Comparison of ENCODE assay signal across 8 cellular contexts in the genomic region with DNA sequence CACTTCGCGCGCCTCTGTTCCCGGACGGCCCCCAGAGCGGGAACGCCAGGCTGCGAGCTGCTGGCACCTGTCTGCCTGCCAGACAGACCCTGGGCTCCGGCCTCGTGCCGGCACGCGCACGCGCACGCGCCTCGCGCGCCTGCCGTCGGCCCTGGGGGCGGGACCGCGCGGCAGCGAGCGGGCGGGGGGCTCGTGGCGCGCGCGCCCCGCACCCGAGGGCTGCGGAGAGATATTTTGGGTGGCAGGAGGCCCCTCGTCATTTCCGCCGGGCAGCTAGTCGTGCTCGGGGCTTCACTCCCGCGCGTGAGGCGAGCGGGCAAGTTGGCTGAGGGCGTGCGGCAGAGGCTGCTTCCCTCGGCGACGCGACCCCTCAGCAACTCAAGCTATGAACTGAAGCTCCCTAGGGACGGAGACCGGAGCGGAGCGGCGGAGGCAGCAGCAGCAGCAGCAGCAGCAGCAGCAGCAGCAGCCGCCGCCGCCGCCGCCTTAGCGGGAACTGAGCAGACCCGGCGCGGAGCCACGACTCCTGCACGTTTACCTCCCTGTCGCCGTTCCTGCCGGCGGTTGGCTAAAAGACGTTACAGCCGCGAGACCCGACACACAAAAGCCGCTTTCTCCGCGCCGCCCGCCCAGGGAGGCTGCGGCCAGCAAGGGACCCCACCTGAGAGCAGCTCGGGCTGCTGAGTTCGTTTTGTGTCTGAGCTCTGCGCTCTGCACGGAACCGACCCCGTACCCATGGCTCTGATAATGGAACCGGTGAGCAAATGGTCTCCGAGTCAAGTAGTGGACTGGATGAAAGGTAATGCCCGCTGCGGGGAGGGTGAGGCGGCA. TPM values are rescaled to one million over a fixed set of nuclear protein-coding genes. Genes with fewer than 3 reads are reported as not detected.
DNase-seq lines count a peak whose midpoint lies in the region; ATAC-seq and TF ChIP-seq lines count a peak whose summit lies in the region.

A gene (plus strand): TSS at position 256 of the 831 bp plus-strand sequence. CDS start 480 bp downstream, at position 736.

- peak; percentile 14 for DNase-seq in CD1c-positive myeloid dendritic cell (ENCODE audit: extremely low spot score)
- peak; percentile 14 for DNase-seq in PC-3
- DNase-seq in activated effector memory CD4-positive, alpha-beta T cell treated with Interleukin-2 at 50 U/mL for 16 hours, result peak; percentile 32
- DNase-seq in head of caudate nucleus, result peak; percentile 4 to 78 (median 60)
- DNase-seq in prostate gland (ENCODE audit: low spot score), result peak; percentile 16
- DNase-seq in vagina (ENCODE audit: extremely low spot score in 2 of 2), result no peak

- peak within 1 kb of the TSS; percentile 66 for H3K4me3 ChIP-seq in PC-3 (ENCODE audit: low read length)
- H3K4me3 ChIP-seq in prostate gland, result peak within 1 kb of the TSS; percentile 43 to 49
- H3K4me3 ChIP-seq in vagina, result peak within 1 kb of the TSS; percentile 47 to 49

- intact Hi-C loops in PC-3 (cut with micrococcal nuclease), result loop anchor here (10.0 kb wide), 1 partner anchor 850 kb away; no protein-coding TSS in a partner anchor
- intact Hi-C loops in head of caudate nucleus (cut with DNase I), result no loop called here
- intact Hi-C loops in prostate gland (cut with DNase I), result no loop called here
- intact Hi-C loops in vagina (cut with DNase I), result no loop called here

- no peaks in the 10 kb centered on the region for H3K79me2 ChIP-seq in PC-3 (ENCODE audit: low read length)

- ATAC-seq in GM19397 (IDR thresholded peaks at IDR 0.05; ENCODE audit: unreplicated experiment) (peak; percentile 77), HG03571 (IDR thresholded peaks at IDR 0.05; ENCODE audit: unreplicated experiment) (peak; percentile 77), PC-3 (peak; percentile 68; the same call in 1 of the 2 replicates)

- no TSS peak for BruUV-seq in PC-3 (replicated peaks; lab: Mats Ljungman, UMichigan)

- H3K36me3 ChIP-seq in PC-3 (ENCODE audit: low read depth, low read length), result no peaks in the 10 kb centered on the region
- no peaks in the 10 kb centered on the region for H3K36me3 ChIP-seq in prostate gland
- no peaks in the 10 kb centered on the region for H3K36me3 ChIP-seq in vagina

- H3F3A ChIP-seq in PC-3 (ENCODE audit: low read length, unreplicated experiment), result no peaks in the 10 kb centered on the region

- no peak for TF ChIP-seq POLR2A in prostate gland (IDR thresholded peaks at IDR 0.05)
- no peak for TF ChIP-seq POLR2A in vagina (IDR thresholded peaks at IDR 0.05)

- no peak within 1 kb of the TSS for H3K27ac ChIP-seq in PC-3 (ENCODE audit: low read length)
- peak within 1 kb of the TSS; percentile 35 to 36 for H3K27ac ChIP-seq in prostate gland
- no peak within 1 kb of the TSS for H3K27ac ChIP-seq in vagina

- H3K9me2 ChIP-seq in PC-3 (replicated peaks; ENCODE audit: low read length), result no peaks in the 10 kb centered on the region

- H3K27me3 ChIP-seq in PC-3 (ENCODE audit: low read length) (peaks cover 52% of the 10 kb centered on the region), prostate gland (replicated peaks; ENCODE audit: insufficient read depth) (no peaks in the 10 kb centered on the region), vagina (no peaks in the 10 kb centered on the region)

- H3K4me2 ChIP-seq in PC-3 (ENCODE audit: low read length), result peak within 1 kb of the TSS; percentile 89

- CTCF ChIA-PET in PC-3 (lab: Charles Lee), result no interaction called here

- no peaks in the 10 kb centered on the region for H4K20me1 ChIP-seq in PC-3 (ENCODE audit: low read length)

- H3K9me3 ChIP-seq in PC-3 (ENCODE audit: low read length), result no peaks in the 10 kb centered on the region
- no peaks in the 10 kb centered on the region for H3K9me3 ChIP-seq in prostate gland
- H3K9me3 ChIP-seq in vagina, result no peaks in the 10 kb centered on the region

- no peaks in the 10 kb centered on the region for H3K4me1 ChIP-seq in PC-3 (ENCODE audit: insufficient read depth, low read length)
- H3K4me1 ChIP-seq in prostate gland (replicated peaks), result no peaks in the 10 kb centered on the region
- H3K4me1 ChIP-seq in vagina, result no peaks in the 10 kb centered on the region

- POLR2A ChIA-PET in PC-3 (lab: Charles Lee; ENCODE audit: unreplicated experiment), result no interaction called here

- 0% methylated on average over 12 of the region's 94 CpGs for WGBS in prostate gland

- no peak within 1 kb of the TSS for H3K9ac ChIP-seq in PC-3 (ENCODE audit: low read length)

- H2AFZ ChIP-seq in PC-3 (ENCODE audit: low read length), result peak within 1 kb of the TSS; percentile 77

- TF ChIP-seq CTCF in PC-3 (conservative IDR thresholded peaks at IDR 0.05; ENCODE audit: low read depth, low read length) (no peak), prostate gland (IDR thresholded peaks at IDR 0.05) (no peak), vagina (IDR thresholded peaks at IDR 0.05) (no peak)

RNA-seq across cellular contexts. Expression of the gene that starts here (rescaled TPM):
- total RNA-seq in PC-3 (2014; rRNA removed) (2.0 and 5.4 TPM in 2 replicates), prostate gland (1 to 10 TPM; 6.8 to 10.0 TPM), vagina (4.2 TPM)

Comparison
In these comparisons a context has a peak if more than half of its experiments do, and no peak if none do; other contexts are left out.
1. DNase-seq: peak in CD1c-positive myeloid dendritic cell (single experiment), PC-3 (single experiment), activated effector memory CD4-positive, alpha-beta T cell treated with Interleukin-2 at 50 U/mL for 16 hours (single experiment), head of caudate nucleus (42 of 42) and prostate gland (single experiment); none in vagina (0 of 2).
2. H3K27ac ChIP-seq: peak in prostate gland (2 of 2); none in PC-3 (single experiment) and vagina (single experiment).
3. Peak in every context shown above with its lines, with median percentiles within 50 percentile points of each other: ATAC-seq and H3K4me3 ChIP-seq.